In genomic region chr11:78277314-78277994, GRCh38 we compare ENCODE assay signal across 17 cellular contexts.
DNase-seq lines count a peak whose midpoint lies in the region; ATAC-seq and TF ChIP-seq lines count a peak whose summit lies in the region.
"Had no signal": no experiment of that assay in that cellular context is flagged by ENCODE, and none has a peak within 500 bp of the region (broad histone marks: within the 10 kb centered on the region; RNA-seq: fewer than 3 reads in every experiment).

No MANE protein-coding gene starts in this region.

- peak overlapping the region; percentile 9 for H3K27ac Mint-ChIP-seq in neural crest cell (ENCODE audit: unreplicated experiment)
- H3K27ac Mint-ChIP-seq: activated naive CD4-positive, alpha-beta T cell treated with anti-CD3 and anti-CD28 coated beads, Interleukin-2, amount 50 U/mL, for 24 hours; endodermal cell; natural killer cell had no signal

- H3K4me3 ChIP-seq in adipocyte (ENCODE audit: low read length): no peak overlapping the region
- H3K4me3 ChIP-seq: GM12878 had no signal

- no peak overlapping the region for H3K4me3 Mint-ChIP-seq in neural crest cell
- no peak overlapping the region for H3K4me3 Mint-ChIP-seq in activated T-cell treated with anti-CD3 and anti-CD28 coated beads, Interleukin-2, amount 50 U/mL, for 4 hours
- H3K4me3 Mint-ChIP-seq: activated naive CD4-positive, alpha-beta T cell treated with anti-CD3 and anti-CD28 coated beads, Interleukin-2, amount 50 U/mL, for 24 hours; endodermal cell; natural killer cell had no signal

- peaks cover 23% of the 10 kb centered on the region for H3K36me3 Mint-ChIP-seq in neural crest cell (ENCODE audit: low read depth)
- H3K36me3 Mint-ChIP-seq in activated T-cell treated with anti-CD3 and anti-CD28 coated beads, Interleukin-2, amount 50 U/mL, for 4 hours (ENCODE audit: insufficient read depth): peaks cover 5% of the 10 kb centered on the region
- H3K36me3 Mint-ChIP-seq: natural killer cell had no signal

- ATAC-seq in GM21390 (IDR thresholded peaks at IDR 0.05; ENCODE audit: unreplicated experiment) (no peak), HG03108 (IDR thresholded peaks at IDR 0.05; ENCODE audit: unreplicated experiment) (no peak), foreskin keratinocyte (no peak)
- no peak for ATAC-seq in activated T-cell treated with anti-CD3 and anti-CD28 coated beads, Interleukin-2, amount 50 U/mL, for 4 hours
- ATAC-seq: GM12878, natural killer cell had no signal

- peak overlapping the region; percentile 56 for H3K27ac ChIP-seq in 22Rv1
- H3K27ac ChIP-seq in KOPT-K1 (ENCODE audit: low read depth, low read length, poor library complexity, severe bottlenecking): peak overlapping the region; percentile 100
- H3K27ac ChIP-seq in foreskin keratinocyte: no peak overlapping the region

- H3K9me3 ChIP-seq in KOPT-K1 (ENCODE audit: insufficient read depth, low read length, poor library complexity, severe bottlenecking): peaks cover 37% of the 10 kb centered on the region
- H3K9me3 ChIP-seq in adipocyte (ENCODE audit: control insufficient read depth, low read length): no peaks in the 10 kb centered on the region

- H3K36me3 ChIP-seq in KOPT-K1 (ENCODE audit: insufficient read depth, low read length): peaks cover 82% of the 10 kb centered on the region
- peaks cover 18% of the 10 kb centered on the region for H3K36me3 ChIP-seq in adipocyte (ENCODE audit: control insufficient read depth, insufficient read depth, low read length, severe bottlenecking)

- TF ChIP-seq CTCF in 22Rv1 (IDR thresholded peaks at IDR 0.05): no peak
- no peak for TF ChIP-seq CTCF in neural crest cell (conservative IDR thresholded peaks at IDR 0.05)
- TF ChIP-seq CTCF in foreskin keratinocyte (conservative IDR thresholded peaks at IDR 0.05): no peak

- H3K4me1 ChIP-seq in adipocyte (ENCODE audit: control insufficient read depth, insufficient read depth, low read length) (peaks cover 17% of the 10 kb centered on the region), foreskin keratinocyte (no peaks in the 10 kb centered on the region)

- H3K27me3 Mint-ChIP-seq in neural crest cell (ENCODE audit: low read depth): no peaks in the 10 kb centered on the region
- no peaks in the 10 kb centered on the region for H3K27me3 Mint-ChIP-seq in activated T-cell treated with anti-CD3 and anti-CD28 coated beads, Interleukin-2, amount 50 U/mL, for 4 hours (ENCODE audit: low read depth)
- H3K27me3 Mint-ChIP-seq: activated naive CD4-positive, alpha-beta T cell treated with anti-CD3 and anti-CD28 coated beads, Interleukin-2, amount 50 U/mL, for 24 hours had no signal

- H3K27me3 ChIP-seq in adipocyte (replicated peaks; ENCODE audit: control insufficient read depth, insufficient read depth, low read length) (no peaks in the 10 kb centered on the region), foreskin keratinocyte (no peaks in the 10 kb centered on the region)

- DNase-seq in adipocyte (ENCODE audit: low read depth): no peak
- DNase-seq in neural crest cell (ENCODE audit: low read depth, low spot score): no peak
- no peak for DNase-seq in activated T-cell treated with anti-CD3 and anti-CD28 coated beads, Interleukin-2, amount 50 U/mL, for 4 hours
- DNase-seq in foreskin keratinocyte: no peak
- DNase-seq: endodermal cell; foreskin melanocyte; islet precursor cell; natural killer cell; NCI-H187; NK-92 treated with Interleukin-12 subunit alpha and Interleukin-12 subunit beta, amount 100 ng/mL, for 24 hours; SIG-M5 had no signal

- H3K9ac ChIP-seq in adipocyte (ENCODE audit: low read length): peak overlapping the region; percentile 50

- peaks cover 19% of the 10 kb centered on the region for H3K4me1 Mint-ChIP-seq in neural crest cell
- H3K4me1 Mint-ChIP-seq in activated T-cell treated with anti-CD3 and anti-CD28 coated beads, Interleukin-2, amount 50 U/mL, for 4 hours (ENCODE audit: low read depth): no peaks in the 10 kb centered on the region
- H3K4me1 Mint-ChIP-seq: natural killer cell had no signal

- peaks cover 4% of the 10 kb centered on the region for H3K9me3 Mint-ChIP-seq in neural crest cell
- H3K9me3 Mint-ChIP-seq in activated T-cell treated with anti-CD3 and anti-CD28 coated beads, Interleukin-2, amount 50 U/mL, for 4 hours: peaks cover 16% of the 10 kb centered on the region
